ENCODE assay signal across 17 cellular contexts in the genomic region with DNA sequence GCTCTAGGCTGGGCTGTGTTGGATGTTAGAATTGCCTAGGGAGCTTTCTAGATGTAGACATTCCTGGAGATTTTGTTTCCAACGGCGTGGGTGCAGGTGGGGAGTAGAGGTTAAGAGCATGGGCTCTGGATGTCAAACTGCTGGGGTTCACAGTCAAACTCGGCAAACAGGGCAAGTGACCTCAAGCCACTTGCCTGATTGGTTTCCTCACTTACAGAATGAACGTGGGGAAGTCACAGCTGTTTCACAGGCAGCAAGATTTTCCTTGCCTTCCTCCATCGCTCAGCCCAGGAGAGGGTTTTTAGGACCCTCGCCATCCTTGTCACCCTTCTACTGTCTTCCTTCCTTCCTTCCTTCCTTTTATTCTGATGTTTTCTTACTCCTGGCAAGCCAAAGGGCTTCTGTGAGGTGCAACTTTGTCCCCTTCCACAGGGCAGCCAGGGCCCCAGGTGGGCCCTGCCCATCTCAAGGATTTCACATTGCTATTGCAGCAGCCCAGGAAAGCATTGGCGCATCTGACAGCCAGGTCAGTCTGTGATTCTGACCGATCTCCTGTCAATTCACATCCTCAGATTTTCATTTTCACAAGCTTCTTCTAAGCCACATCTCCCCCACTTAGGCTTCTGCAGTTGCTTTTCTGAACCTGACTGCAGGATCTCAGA. TPM values are rescaled to one million over a fixed set of nuclear protein-coding genes. Genes with fewer than 3 reads are reported as not detected.
A peak's percentile ranks its signal among the peaks of the same experiment; 100 is the strongest.
DNase-seq lines count a peak whose midpoint lies in the region; ATAC-seq and TF ChIP-seq lines count a peak whose summit lies in the region.
"Had no signal": no experiment of that assay in that cellular context is flagged by ENCODE, and none has a peak within 500 bp of the region (broad histone marks: within the 10 kb centered on the region; RNA-seq: fewer than 3 reads in every experiment).

No MANE protein-coding gene starts in this region.

- peaks cover 46% of the 10 kb centered on the region for H3K4me1 Mint-ChIP-seq in GM23338
- peaks cover 59% of the 10 kb centered on the region for H3K4me1 Mint-ChIP-seq in stimulated activated effector memory CD8-positive, alpha-beta T cell treated with anti-CD3 and anti-CD28 coated beads, Interleukin-12 subunit alpha, Interleukin-12 subunit beta, amount 100 ng/mL, for 72 hours

- H2AFZ ChIP-seq in GM23338, result no peak overlapping the region

- H3K27me3 ChIP-seq in GM23338 (ENCODE audit: insufficient read depth), result peaks cover 12% of the 10 kb centered on the region
- no peaks in the 10 kb centered on the region for H3K27me3 ChIP-seq in mesendoderm (ENCODE audit: insufficient read depth, low read length, poor library complexity)

- no peak overlapping the region for H4K5ac ChIP-seq in mesendoderm (ENCODE audit: low read length)

- H2BK120ac ChIP-seq in mesendoderm (ENCODE audit: low read depth, low read length), result no peak overlapping the region

- H3K23ac ChIP-seq in mesendoderm (ENCODE audit: low read length), result no peak overlapping the region

- H3K9ac ChIP-seq in mesendoderm (ENCODE audit: low read length), result no peak overlapping the region

- peaks cover 9% of the 10 kb centered on the region for H3K9me3 Mint-ChIP-seq in GM23338
- no peaks in the 10 kb centered on the region for H3K9me3 Mint-ChIP-seq in stimulated activated effector memory CD8-positive, alpha-beta T cell treated with anti-CD3 and anti-CD28 coated beads, Interleukin-12 subunit alpha, Interleukin-12 subunit beta, amount 100 ng/mL, for 72 hours

- no peaks in the 10 kb centered on the region for H3K79me2 ChIP-seq in GM23338 (replicated peaks; ENCODE audit: insufficient read depth)
- H3K79me2 ChIP-seq in mesendoderm (ENCODE audit: control insufficient read depth, insufficient read depth, low read length), result no peaks in the 10 kb centered on the region

- no peak overlapping the region for H2BK5ac ChIP-seq in mesendoderm (ENCODE audit: low read length)

- H3K36me3 ChIP-seq in GM23338 (ENCODE audit: insufficient read depth) (no peaks in the 10 kb centered on the region), mesendoderm (ENCODE audit: control insufficient read depth, insufficient read depth, low read length) (no peaks in the 10 kb centered on the region)

- H3K27ac ChIP-seq in GM23338 (ENCODE audit: low read depth) (no peak overlapping the region), caudate nucleus (ENCODE audit: low read depth, low read length) (peak overlapping the region; percentile 22), mesendoderm (ENCODE audit: low read depth, low read length) (no peak overlapping the region)
- H3K27ac ChIP-seq: epithelial cell of prostate, SK-N-MC had no signal

- no peak for ATAC-seq in GM23338
- no peak for ATAC-seq in stimulated activated effector memory CD8-positive, alpha-beta T cell treated with anti-CD3 and anti-CD28 coated beads, Interleukin-12 subunit alpha, Interleukin-12 subunit beta, amount 100 ng/mL, for 72 hours
- ATAC-seq: HCT116; naive thymus-derived CD4-positive, alpha-beta T cell had no signal

- no peak overlapping the region for H3K18ac ChIP-seq in mesendoderm (ENCODE audit: low read length)

- H3F3A ChIP-seq in GM23338 (replicated peaks; ENCODE audit: low read depth), result no peaks in the 10 kb centered on the region

- peaks cover 24% of the 10 kb centered on the region for H3K27me3 Mint-ChIP-seq in GM23338 (ENCODE audit: insufficient read depth, low read depth, poor library complexity)

- no peak overlapping the region for H2BK15ac ChIP-seq in mesendoderm (replicated peaks; ENCODE audit: low read depth)

- H3K4me3 ChIP-seq in GM23338 (no peak overlapping the region), mesendoderm (ENCODE audit: low read length) (no peak overlapping the region)
- H3K4me3 ChIP-seq: SK-N-MC had no signal

- H3K4me2 ChIP-seq in GM23338 (0 out of 2 replicates have a peak overlapping the region, but pooled peaks have one; percentile 66), mesendoderm (ENCODE audit: low read length) (no peak overlapping the region)

- no peak overlapping the region for H3K4ac ChIP-seq in mesendoderm (ENCODE audit: low read depth, low read length)

- no CpG with 5 or more reads among the region's 8 CpGs for WGBS in mesendoderm (ENCODE audit: extremely low coverage, insufficient coverage, low lambda C conversion rate)

- DNase-seq in GM23338 (ENCODE audit: low spot score) (no peak), caudate nucleus (lab: John Stamatoyannopoulos, UW) (no peak), mesendoderm (peak; percentile 33), cerebellar nuclear complex (lab: John Stamatoyannopoulos, UW) (no peak), DMS53 treated with DMSO at 0.1 percent for 48 hours (lab: John Stamatoyannopoulos, UW; ENCODE audit: unreplicated experiment) (no peak)
- no peak for DNase-seq in stimulated activated effector memory CD8-positive, alpha-beta T cell treated with anti-CD3 and anti-CD28 coated beads, Interleukin-12 subunit alpha, Interleukin-12 subunit beta, amount 100 ng/mL, for 72 hours (ENCODE audit: low spot score in 2 of 2)
- no peak for DNase-seq in activated naive CD4-positive, alpha-beta T cell (lab: John Stamatoyannopoulos, UW)
- DNase-seq: activated naive CD4-positive, alpha-beta T cell treated with anti-CD3 and anti-CD28 coated beads, Interleukin-2, amount 50 U/mL, for 16 hours; KG1; naive thymus-derived CD4-positive, alpha-beta T cell; NCI-H345; stimulated activated naive CD4-positive, alpha-beta T cell treated with Interleukin-2 at 50 U/mL for 16 hours had no signal

- H3K4me3 Mint-ChIP-seq in GM23338, result peak overlapping the region; percentile 37; the same call in 1 of the 3 replicates
- peak overlapping the region; percentile 44 for H3K4me3 Mint-ChIP-seq in stimulated activated effector memory CD8-positive, alpha-beta T cell treated with anti-CD3 and anti-CD28 coated beads, Interleukin-12 subunit alpha, Interleukin-12 subunit beta, amount 100 ng/mL, for 72 hours
- H3K4me3 Mint-ChIP-seq: B cell; naive thymus-derived CD4-positive, alpha-beta T cell had no signal

- no peak overlapping the region for H3K27ac Mint-ChIP-seq in GM23338
- peak overlapping the region; percentile 58 for H3K27ac Mint-ChIP-seq in stimulated activated effector memory CD8-positive, alpha-beta T cell treated with anti-CD3 and anti-CD28 coated beads, Interleukin-12 subunit alpha, Interleukin-12 subunit beta, amount 100 ng/mL, for 72 hours
- H3K27ac Mint-ChIP-seq: B cell had no signal

- no peak overlapping the region for H2AK5ac ChIP-seq in mesendoderm (ENCODE audit: low read length)

- no peak overlapping the region for H3K56ac ChIP-seq in mesendoderm (ENCODE audit: low read length)

- no peak overlapping the region for H4K8ac ChIP-seq in mesendoderm (ENCODE audit: low read depth, low read length)

- H4K20me1 ChIP-seq in GM23338 (replicated peaks; ENCODE audit: insufficient read depth), result no peaks in the 10 kb centered on the region

- no peaks in the 10 kb centered on the region for H3K9me2 ChIP-seq in GM23338 (ENCODE audit: insufficient read depth)

- H3K79me1 ChIP-seq in mesendoderm (ENCODE audit: low read length), result no peaks in the 10 kb centered on the region

- H3K36me3 Mint-ChIP-seq in GM23338 (ENCODE audit: low read depth), result peaks cover 14% of the 10 kb centered on the region
- no peaks in the 10 kb centered on the region for H3K36me3 Mint-ChIP-seq in stimulated activated effector memory CD8-positive, alpha-beta T cell treated with anti-CD3 and anti-CD28 coated beads, Interleukin-12 subunit alpha, Interleukin-12 subunit beta, amount 100 ng/mL, for 72 hours

- H3K4me1 ChIP-seq in GM23338 (ENCODE audit: insufficient read depth), result peaks cover 6% of the 10 kb centered on the region
- H3K4me1 ChIP-seq in mesendoderm (ENCODE audit: control insufficient read depth, low read depth, low read length), result peaks cover 7% of the 10 kb centered on the region

- TF ChIP-seq CTCF in GM23338 (conservative IDR thresholded peaks at IDR 0.05; ENCODE audit: low read depth in 2 of 2), result no peak

TF ChIP-seq in GM23338, 12 proteins besides CTCF, POLR2A, EP300 and RAD21 (continues in another document):
- TF ChIP-seq CREB1 (CRISPR knock-in tag; IDR thresholded peaks at IDR 0.05; ENCODE audit: low read depth) (no peak), EZH2 (IDR thresholded peaks at IDR 0.05; ENCODE audit: low read depth, unreplicated experiment) (no peak), ZNF114 (CRISPR knock-in tag; IDR thresholded peaks at IDR 0.05) (no peak)
- TF ChIP-seq, protein P1, sequence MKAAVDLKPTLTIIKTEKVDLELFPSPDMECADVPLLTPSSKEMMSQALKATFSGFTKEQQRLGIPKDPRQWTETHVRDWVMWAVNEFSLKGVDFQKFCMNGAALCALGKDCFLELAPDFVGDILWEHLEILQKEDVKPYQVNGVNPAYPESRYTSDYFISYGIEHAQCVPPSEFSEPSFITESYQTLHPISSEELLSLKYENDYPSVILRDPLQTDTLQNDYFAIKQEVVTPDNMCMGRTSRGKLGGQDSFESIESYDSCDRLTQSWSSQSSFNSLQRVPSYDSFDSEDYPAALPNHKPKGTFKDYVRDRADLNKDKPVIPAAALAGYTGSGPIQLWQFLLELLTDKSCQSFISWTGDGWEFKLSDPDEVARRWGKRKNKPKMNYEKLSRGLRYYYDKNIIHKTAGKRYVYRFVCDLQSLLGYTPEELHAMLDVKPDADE (IDR thresholded peaks at IDR 0.05), result no peak

RNA-seq across cellular contexts. Expression of a gene that starts 7.0 kb away (rescaled TPM):
- total RNA-seq in GM23338 (2014; rRNA removed; shearing (Covaris generic)), result 0.35 and 0.94 TPM in 2 replicates
- 0.31 and 0.52 TPM in 2 replicates for polyA plus RNA-seq in GM23338 (2016; fragmentation: Nextera tagmentation; extraction: Ambion mirVana)
- 2.7 TPM for polyA plus RNA-seq in mesendoderm (2013, experiment 1 of 2)
- 2.7 TPM for polyA plus RNA-seq in mesendoderm (2013, experiment 2 of 2)
- total RNA-seq: bronchial epithelial cell had no signal
- polyA plus RNA-seq: naive thymus-derived CD4-positive, alpha-beta T cell had no signal

RNA-seq across cellular contexts. Expression of a gene that starts 56.9 kb away (rescaled TPM):
- total RNA-seq in GM23338 (2014; rRNA removed; shearing (Covaris generic)), result 3.5 and 7.2 TPM in 2 replicates
- 72.5 and 80.6 TPM in 2 replicates for polyA plus RNA-seq in GM23338 (2016; fragmentation: Nextera tagmentation; extraction: Ambion mirVana)
- 28.0 TPM for polyA plus RNA-seq in mesendoderm (2013, experiment 1 of 2)
- polyA plus RNA-seq in mesendoderm (2013, experiment 2 of 2), result 28.9 TPM
